Comparison of ENCODE assay signal across 18 cellular contexts in genomic region chr5:131245312-131245711, GRCh38. TPM values are rescaled to one million over a fixed set of nuclear protein-coding genes. Genes with fewer than 3 reads are reported as not detected.
DNase-seq lines count a peak whose midpoint lies in the region; ATAC-seq lines count a peak whose summit lies in the region.
"Had no signal": no experiment of that assay in that cellular context is flagged by ENCODE, and none has a peak within 500 bp of the region (broad histone marks: within the 10 kb centered on the region; RNA-seq: fewer than 3 reads in every experiment).

No MANE protein-coding gene starts in this region.

- DNase-seq in renal cortical epithelial cell (ENCODE audit: low read depth), result peak; percentile 54
- no peak for DNase-seq in COLO668 (lab: John Stamatoyannopoulos, UW; ENCODE audit: unreplicated experiment)
- DNase-seq in NCI-H748 (lab: John Stamatoyannopoulos, UW; ENCODE audit: unreplicated experiment), result no peak
- no peak for DNase-seq in HCEC 1CT
- DNase-seq: activated B cell treated with CpG ODN at 0.5 μM for 24 hours; activated CD4-positive, alpha-beta memory T cell treated with anti-CD3 and anti-CD28 coated beads, Interleukin-2, amount 10 ng/mL, durations not matched to agents 7 days and 5 days; adrenal gland; CD4-positive, alpha-beta memory T cell; DMS53; Kasumi-1; NCI-H1092; NCI-H2029 had no signal

- peak; percentile 35 for ATAC-seq in GM18870 (IDR thresholded peaks at IDR 0.05; ENCODE audit: unreplicated experiment)
- ATAC-seq in GM21786 (IDR thresholded peaks at IDR 0.05; ENCODE audit: unreplicated experiment), result peak; percentile 55
- peak; percentile 86 for ATAC-seq in HG03354 (IDR thresholded peaks at IDR 0.05; ENCODE audit: poor library complexity, severe bottlenecking, unreplicated experiment)
- ATAC-seq in GM21723 (IDR thresholded peaks at IDR 0.05; ENCODE audit: unreplicated experiment), result no peak
- ATAC-seq: HCT116; stimulated activated effector memory CD8-positive, alpha-beta T cell treated with anti-CD3 and anti-CD28 coated beads, Interleukin-12 subunit alpha, Interleukin-12 subunit beta, amount 100 ng/mL, for 72 hours had no signal

RNA-seq across cellular contexts. Expression of gene CDC42SE2, which starts 18.5 kb away (rescaled TPM):
- 77.3 and 79.4 TPM in 2 replicates for total RNA-seq in renal cortical epithelial cell
